Comparison of ENCODE assay signal across 15 cellular contexts in the genomic region with DNA sequence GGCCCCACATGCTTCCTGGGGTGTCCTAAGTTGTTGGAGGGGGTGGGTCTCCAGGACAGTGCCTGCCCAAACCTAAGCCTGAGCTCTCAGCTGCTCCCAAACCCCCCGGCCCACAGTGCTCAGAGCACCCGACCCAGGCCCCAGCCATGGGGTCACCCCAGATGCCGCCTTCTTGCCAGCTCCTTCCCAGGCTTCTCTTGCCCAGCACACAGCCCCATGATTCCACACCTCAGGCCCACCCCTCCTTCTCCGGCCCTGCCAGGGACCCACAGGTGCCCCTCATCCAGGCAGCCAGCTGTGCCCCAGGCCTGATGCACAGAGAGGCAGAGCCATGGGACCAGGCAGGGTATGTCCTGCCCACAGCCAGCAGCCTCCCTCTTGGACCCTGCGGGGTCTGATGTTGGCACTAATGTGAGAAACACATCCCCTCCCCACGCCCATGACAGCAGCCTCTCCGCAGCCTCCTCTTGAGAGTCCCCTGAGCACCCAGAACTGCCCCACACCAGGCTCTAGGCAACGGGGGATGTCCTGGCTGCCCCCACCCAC. TPM values are rescaled to one million over a fixed set of nuclear protein-coding genes. Genes with fewer than 3 reads are reported as not detected.
A peak's percentile ranks its signal among the peaks of the same experiment; 100 is the strongest.
DNase-seq lines count a peak whose midpoint lies in the region; ATAC-seq and TF ChIP-seq lines count a peak whose summit lies in the region.
"Had no signal": no experiment of that assay in that cellular context is flagged by ENCODE, and none has a peak within 500 bp of the region (broad histone marks: within the 10 kb centered on the region; RNA-seq: fewer than 3 reads in every experiment).

No MANE protein-coding gene starts in this region.

- H3K4me3 ChIP-seq in coronary artery (no peak overlapping the region), suprapubic skin (no peak overlapping the region)
- H3K4me3 ChIP-seq: HAP-1, vagina had no signal

- H3K27ac Mint-ChIP-seq in nephron = peak overlapping the region in 1 of 3 experiments; percentile 66
- H3K27ac Mint-ChIP-seq: activated naive CD4-positive, alpha-beta T cell treated with anti-CD3 and anti-CD28 coated beads, Interleukin-2, amount 50 U/mL, for 72 hours had no signal

- 85% methylated on average over 6 of the region's 8 CpGs for WGBS in suprapubic skin

- peaks cover 42% of the 10 kb centered on the region for H3K4me1 Mint-ChIP-seq in nephron

- TF ChIP-seq POLR2A in suprapubic skin (IDR thresholded peaks at IDR 0.05) = no peak

- peaks cover 6% of the 10 kb centered on the region for H3K27me3 Mint-ChIP-seq in nephron (ENCODE audit: low read depth)

- no peaks in the 10 kb centered on the region for H3K9me3 Mint-ChIP-seq in nephron
- H3K9me3 Mint-ChIP-seq: activated naive CD4-positive, alpha-beta T cell treated with anti-CD3 and anti-CD28 coated beads, Interleukin-2, amount 50 U/mL, for 72 hours had no signal

- DNase-seq in activated gamma-delta T cell treated with Interleukin-2 at 50 U/mL for 16 hours = peak; percentile 1
- DNase-seq in activated gamma-delta T cell (lab: John Stamatoyannopoulos, UW) = no peak
- peak; percentile 56 for DNase-seq in coronary artery (ENCODE audit: low spot score)
- DNase-seq in suprapubic skin (ENCODE audit: low spot score in 2 of 2) = peak; percentile 47 to 71
- no peak for DNase-seq in HEK293T (ENCODE audit: extremely low spot score)
- DNase-seq in NCI-H187 (lab: John Stamatoyannopoulos, UW) = no peak
- DNase-seq: brain microvascular endothelial cell, NCI-H146, NCI-H446 had no signal

- H3K4me3 Mint-ChIP-seq in nephron = peak overlapping the region in 2 of 3 experiments; percentile 55 to 75

- peaks cover 33% of the 10 kb centered on the region for H3K4me1 ChIP-seq in suprapubic skin
- H3K4me1 ChIP-seq: HAP-1 had no signal

- H3K9me3 ChIP-seq in suprapubic skin = no peaks in the 10 kb centered on the region
- H3K9me3 ChIP-seq: HAP-1, vagina had no signal

- H3K27ac ChIP-seq in coronary artery = no peak overlapping the region
- no peak overlapping the region for H3K27ac ChIP-seq in suprapubic skin
- H3K27ac ChIP-seq: brain microvascular endothelial cell, vagina had no signal

- TF ChIP-seq EP300 in suprapubic skin (IDR thresholded peaks at IDR 0.05) = no peak

- ATAC-seq in GM21367 (IDR thresholded peaks at IDR 0.05; ENCODE audit: unreplicated experiment) = no peak
- ATAC-seq: activated naive CD4-positive, alpha-beta T cell treated with anti-CD3 and anti-CD28 coated beads, Interleukin-2, amount 50 U/mL, for 72 hours had no signal

- no peaks in the 10 kb centered on the region for H3K36me3 ChIP-seq in suprapubic skin
- H3K36me3 ChIP-seq: brain microvascular endothelial cell, HAP-1, vagina had no signal

- peaks cover 6% of the 10 kb centered on the region for H3K27me3 ChIP-seq in suprapubic skin
- H3K27me3 ChIP-seq: vagina had no signal

- no peak for TF ChIP-seq CTCF in coronary artery (IDR thresholded peaks at IDR 0.05)
- no peak for TF ChIP-seq CTCF in nephron (IDR thresholded peaks at IDR 0.05; ENCODE audit: unreplicated experiment in 3 of 3)
- no peak for TF ChIP-seq CTCF in suprapubic skin (IDR thresholded peaks at IDR 0.05)

- no peaks in the 10 kb centered on the region for H3K36me3 Mint-ChIP-seq in nephron (ENCODE audit: low read depth)
- H3K36me3 Mint-ChIP-seq: activated naive CD4-positive, alpha-beta T cell treated with anti-CD3 and anti-CD28 coated beads, Interleukin-2, amount 50 U/mL, for 72 hours had no signal

- CTCF ChIA-PET in HEK293T (lab: Yijun Ruan, JAX) = interaction anchor here (1.7 kb wide), 1 partner anchor 11 kb away, joined by 4 read pairs; no protein-coding TSS in a partner anchor

- POLR2A ChIA-PET in HEK293T (lab: Yijun Ruan, JAX) = no interaction called here

TF ChIP-seq in HEK293T, 16 proteins besides CTCF, POLR2A, EP300 and RAD21:
- TF ChIP-seq L3MBTL2 (conservative IDR thresholded peaks at IDR 0.05) (no peak), ELF4 (IDR thresholded peaks at IDR 0.05) (no peak), CTBP1 (IDR thresholded peaks at IDR 0.05; ENCODE audit: borderline replicate concordance) (no peak), HDGF (IDR thresholded peaks at IDR 0.05; ENCODE audit: borderline replicate concordance) (no peak), FOXM1 (IDR thresholded peaks at IDR 0.05; ENCODE audit: borderline replicate concordance) (no peak)

RNA-seq across cellular contexts. Expression of a gene that starts 4.9 kb away (rescaled TPM):
- total RNA-seq in suprapubic skin = 1 to 10 TPM in 2 of 4 donors, under 1 TPM in 2; 0.85 to 2.6 (median 1.1) TPM
- total RNA-seq: activated naive CD4-positive, alpha-beta T cell treated with anti-CD3 and anti-CD28 coated beads, Interleukin-2, amount 50 U/mL, for 72 hours; OCI-LY7 had no signal

Comparison
In these comparisons a context has a peak if more than half of its experiments do, and no peak if none do; other contexts are left out.
1. DNase-seq: peak in activated gamma-delta T cell treated with Interleukin-2 at 50 U/mL for 16 hours (single experiment), coronary artery (single experiment) and suprapubic skin (2 of 2); none in activated gamma-delta T cell (single experiment), HEK293T (single experiment) and NCI-H187 (0 of 2).